Comparison of ENCODE assay signal across 1 cellular context in the genomic region with DNA sequence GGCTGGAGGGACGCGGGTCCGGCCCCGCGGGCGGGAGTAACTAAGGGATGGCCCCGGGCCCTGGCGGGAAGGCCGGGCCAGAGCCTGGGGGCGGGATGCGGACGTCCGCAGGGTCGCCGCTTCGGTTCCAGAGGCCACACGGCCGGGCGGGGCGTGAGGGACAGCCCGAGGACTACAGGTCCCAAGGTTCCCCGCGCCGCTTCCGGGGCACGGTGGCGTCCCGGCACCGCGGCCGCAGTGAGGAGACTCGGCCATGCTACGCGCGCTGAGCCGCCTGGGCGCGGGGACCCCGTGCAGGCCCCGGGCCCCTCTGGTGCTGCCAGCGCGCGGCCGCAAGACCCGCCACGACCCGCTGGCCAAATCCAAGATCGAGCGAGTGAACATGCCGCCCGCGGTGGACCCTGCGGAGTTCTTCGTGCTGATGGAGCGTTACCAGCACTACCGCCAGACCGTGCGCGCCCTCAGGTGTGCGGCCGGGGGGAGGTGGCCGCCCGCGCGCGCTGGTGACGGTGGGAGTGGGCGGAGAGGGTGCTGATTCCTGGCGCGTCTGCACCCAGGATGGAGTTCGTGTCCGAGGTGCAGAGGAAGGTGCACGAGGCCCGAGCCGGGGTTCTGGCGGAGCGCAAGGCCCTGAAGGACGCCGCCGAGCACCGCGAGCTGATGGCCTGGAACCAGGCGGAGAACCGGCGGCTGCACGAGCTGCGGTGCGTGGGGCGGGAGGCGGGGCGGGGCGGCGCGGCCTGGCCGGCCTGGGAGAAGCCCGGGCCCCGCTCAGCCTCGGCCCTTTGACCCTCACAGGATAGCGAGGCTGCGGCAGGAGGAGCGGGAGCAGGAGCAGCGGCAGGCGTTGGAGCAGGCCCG.
TF ChIP-seq lines count a peak whose summit lies in the region.

TSS of gene MRPS26 (plus strand) at position 237 of the 861 bp plus-strand sequence. CDS start at position 254, 17 bp downstream.

TF ChIP-seq in GM12878, 131 proteins besides CTCF, POLR2A, EP300 and RAD21 (continued from another document and continues in another):
- TF ChIP-seq ZBTB4 (CRISPR knock-in tag; IDR thresholded peaks at IDR 0.05) (no peak), SRF (IDR thresholded peaks at IDR 0.05; ENCODE audit: low read depth in 2 of 2, low read length in 2 of 2) (no peak), CHD4 (IDR thresholded peaks at IDR 0.05) (no peak), NR2F1 (conservative IDR thresholded peaks at IDR 0.05) (peak; percentile 89), TARDBP (IDR thresholded peaks at IDR 0.05; ENCODE audit: borderline replicate concordance) (no peak), CBFB (IDR thresholded peaks at IDR 0.05; ENCODE audit: low read depth) (no peak), FOXM1 (IDR thresholded peaks at IDR 0.05; ENCODE audit: low read depth, low read length) (no peak), HDGF (IDR thresholded peaks at IDR 0.05) (no peak), IRF4 (IDR thresholded peaks at IDR 0.05; ENCODE audit: low read depth, low read length) (no peak), HDAC6 (IDR thresholded peaks at IDR 0.05; ENCODE audit: unreplicated experiment) (peak; percentile 97), CHD1 (IDR thresholded peaks at IDR 0.05; ENCODE audit: low read depth, low read length) (no peak), SUZ12 (IDR thresholded peaks at IDR 0.05; ENCODE audit: unreplicated experiment) (no peak), SREBF2 (IDR thresholded peaks at IDR 0.05; ENCODE audit: low read length) (no peak), USF1 (IDR thresholded peaks at IDR 0.05; ENCODE audit: borderline replicate concordance, extremely low read length, insufficient read depth, low read depth, low read length) (no peak), RAD51 (IDR thresholded peaks at IDR 0.05) (no peak), RBBP5 (conservative IDR thresholded peaks at IDR 0.05) (no peak), PAX5 (IDR thresholded peaks at IDR 0.05; ENCODE audit: borderline replicate concordance, low read depth, low read length) (0 out of 2 replicates have a peak, but pooled peaks have one; percentile 32), SIN3A (IDR thresholded peaks at IDR 0.05; ENCODE audit: low read depth, low read length) (no peak; the same call in 1 of the 2 replicates), SUPT20H (IDR thresholded peaks at IDR 0.05; ENCODE audit: borderline replicate concordance, control insufficient read depth, low read depth, low read length) (no peak), WRNIP1 (IDR thresholded peaks at IDR 0.05; ENCODE audit: borderline replicate concordance, low read depth, low read length) (no peak), TCF12 (IDR thresholded peaks at IDR 0.05; ENCODE audit: low read depth, low read length) (no peak)
- TF ChIP-seq, protein P1, sequence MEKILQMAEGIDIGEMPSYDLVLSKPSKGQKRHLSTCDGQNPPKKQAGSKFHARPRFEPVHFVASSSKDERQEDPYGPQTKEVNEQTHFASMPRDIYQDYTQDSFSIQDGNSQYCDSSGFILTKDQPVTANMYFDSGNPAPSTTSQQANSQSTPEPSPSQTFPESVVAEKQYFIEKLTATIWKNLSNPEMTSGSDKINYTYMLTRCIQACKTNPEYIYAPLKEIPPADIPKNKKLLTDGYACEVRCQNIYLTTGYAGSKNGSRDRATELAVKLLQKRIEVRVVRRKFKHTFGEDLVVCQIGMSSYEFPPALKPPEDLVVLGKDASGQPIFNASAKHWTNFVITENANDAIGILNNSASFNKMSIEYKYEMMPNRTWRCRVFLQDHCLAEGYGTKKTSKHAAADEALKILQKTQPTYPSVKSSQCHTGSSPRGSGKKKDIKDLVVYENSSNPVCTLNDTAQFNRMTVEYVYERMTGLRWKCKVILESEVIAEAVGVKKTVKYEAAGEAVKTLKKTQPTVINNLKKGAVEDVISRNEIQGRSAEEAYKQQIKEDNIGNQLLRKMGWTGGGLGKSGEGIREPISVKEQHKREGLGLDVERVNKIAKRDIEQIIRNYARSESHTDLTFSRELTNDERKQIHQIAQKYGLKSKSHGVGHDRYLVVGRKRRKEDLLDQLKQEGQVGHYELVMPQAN (conservative IDR thresholded peaks at IDR 0.05) = peak; percentile 94
- TF ChIP-seq, protein P2, sequence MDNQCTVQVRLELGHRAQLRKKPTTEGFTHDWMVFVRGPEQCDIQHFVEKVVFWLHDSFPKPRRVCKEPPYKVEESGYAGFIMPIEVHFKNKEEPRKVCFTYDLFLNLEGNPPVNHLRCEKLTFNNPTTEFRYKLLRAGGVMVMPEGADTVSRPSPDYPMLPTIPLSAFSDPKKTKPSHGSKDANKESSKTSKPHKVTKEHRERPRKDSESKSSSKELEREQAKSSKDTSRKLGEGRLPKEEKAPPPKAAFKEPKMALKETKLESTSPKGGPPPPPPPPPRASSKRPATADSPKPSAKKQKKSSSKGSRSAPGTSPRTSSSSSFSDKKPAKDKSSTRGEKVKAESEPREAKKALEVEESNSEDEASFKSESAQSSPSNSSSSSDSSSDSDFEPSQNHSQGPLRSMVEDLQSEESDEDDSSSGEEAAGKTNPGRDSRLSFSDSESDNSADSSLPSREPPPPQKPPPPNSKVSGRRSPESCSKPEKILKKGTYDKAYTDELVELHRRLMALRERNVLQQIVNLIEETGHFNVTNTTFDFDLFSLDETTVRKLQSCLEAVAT (IDR thresholded peaks at IDR 0.05) = no peak
- TF ChIP-seq, protein P3, sequence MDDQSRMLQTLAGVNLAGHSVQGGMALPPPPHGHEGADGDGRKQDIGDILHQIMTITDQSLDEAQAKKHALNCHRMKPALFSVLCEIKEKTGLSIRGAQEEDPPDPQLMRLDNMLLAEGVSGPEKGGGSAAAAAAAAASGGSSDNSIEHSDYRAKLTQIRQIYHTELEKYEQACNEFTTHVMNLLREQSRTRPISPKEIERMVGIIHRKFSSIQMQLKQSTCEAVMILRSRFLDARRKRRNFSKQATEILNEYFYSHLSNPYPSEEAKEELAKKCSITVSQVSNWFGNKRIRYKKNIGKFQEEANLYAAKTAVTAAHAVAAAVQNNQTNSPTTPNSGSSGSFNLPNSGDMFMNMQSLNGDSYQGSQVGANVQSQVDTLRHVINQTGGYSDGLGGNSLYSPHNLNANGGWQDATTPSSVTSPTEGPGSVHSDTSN (IDR thresholded peaks at IDR 0.05; ENCODE audit: insufficient replicate concordance, low read depth, low read length) = no peak
- TF ChIP-seq, protein P4, sequence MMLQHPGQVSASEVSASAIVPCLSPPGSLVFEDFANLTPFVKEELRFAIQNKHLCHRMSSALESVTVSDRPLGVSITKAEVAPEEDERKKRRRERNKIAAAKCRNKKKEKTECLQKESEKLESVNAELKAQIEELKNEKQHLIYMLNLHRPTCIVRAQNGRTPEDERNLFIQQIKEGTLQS (IDR thresholded peaks at IDR 0.05; ENCODE audit: borderline replicate concordance, extremely low read depth, low read depth, low read length) = no peak
- TF ChIP-seq, protein P5, sequence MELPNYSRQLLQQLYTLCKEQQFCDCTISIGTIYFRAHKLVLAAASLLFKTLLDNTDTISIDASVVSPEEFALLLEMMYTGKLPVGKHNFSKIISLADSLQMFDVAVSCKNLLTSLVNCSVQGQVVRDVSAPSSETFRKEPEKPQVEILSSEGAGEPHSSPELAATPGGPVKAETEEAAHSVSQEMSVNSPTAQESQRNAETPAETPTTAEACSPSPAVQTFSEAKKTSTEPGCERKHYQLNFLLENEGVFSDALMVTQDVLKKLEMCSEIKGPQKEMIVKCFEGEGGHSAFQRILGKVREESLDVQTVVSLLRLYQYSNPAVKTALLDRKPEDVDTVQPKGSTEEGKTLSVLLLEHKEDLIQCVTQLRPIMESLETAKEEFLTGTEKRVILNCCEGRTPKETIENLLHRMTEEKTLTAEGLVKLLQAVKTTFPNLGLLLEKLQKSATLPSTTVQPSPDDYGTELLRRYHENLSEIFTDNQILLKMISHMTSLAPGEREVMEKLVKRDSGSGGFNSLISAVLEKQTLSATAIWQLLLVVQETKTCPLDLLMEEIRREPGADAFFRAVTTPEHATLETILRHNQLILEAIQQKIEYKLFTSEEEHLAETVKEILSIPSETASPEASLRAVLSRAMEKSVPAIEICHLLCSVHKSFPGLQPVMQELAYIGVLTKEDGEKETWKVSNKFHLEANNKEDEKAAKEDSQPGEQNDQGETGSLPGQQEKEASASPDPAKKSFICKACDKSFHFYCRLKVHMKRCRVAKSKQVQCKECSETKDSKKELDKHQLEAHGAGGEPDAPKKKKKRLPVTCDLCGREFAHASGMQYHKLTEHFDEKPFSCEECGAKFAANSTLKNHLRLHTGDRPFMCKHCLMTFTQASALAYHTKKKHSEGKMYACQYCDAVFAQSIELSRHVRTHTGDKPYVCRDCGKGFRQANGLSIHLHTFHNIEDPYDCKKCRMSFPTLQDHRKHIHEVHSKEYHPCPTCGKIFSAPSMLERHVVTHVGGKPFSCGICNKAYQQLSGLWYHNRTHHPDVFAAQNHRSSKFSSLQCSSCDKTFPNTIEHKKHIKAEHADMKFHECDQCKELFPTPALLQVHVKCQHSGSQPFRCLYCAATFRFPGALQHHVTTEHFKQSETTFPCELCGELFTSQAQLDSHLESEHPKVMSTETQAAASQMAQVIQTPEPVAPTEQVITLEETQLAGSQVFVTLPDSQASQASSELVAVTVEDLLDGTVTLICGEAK (IDR thresholded peaks at IDR 0.05; ENCODE audit: borderline replicate concordance) = peak; percentile 51; the same call in 1 of the 2 replicates
- TF ChIP-seq, protein P6, sequence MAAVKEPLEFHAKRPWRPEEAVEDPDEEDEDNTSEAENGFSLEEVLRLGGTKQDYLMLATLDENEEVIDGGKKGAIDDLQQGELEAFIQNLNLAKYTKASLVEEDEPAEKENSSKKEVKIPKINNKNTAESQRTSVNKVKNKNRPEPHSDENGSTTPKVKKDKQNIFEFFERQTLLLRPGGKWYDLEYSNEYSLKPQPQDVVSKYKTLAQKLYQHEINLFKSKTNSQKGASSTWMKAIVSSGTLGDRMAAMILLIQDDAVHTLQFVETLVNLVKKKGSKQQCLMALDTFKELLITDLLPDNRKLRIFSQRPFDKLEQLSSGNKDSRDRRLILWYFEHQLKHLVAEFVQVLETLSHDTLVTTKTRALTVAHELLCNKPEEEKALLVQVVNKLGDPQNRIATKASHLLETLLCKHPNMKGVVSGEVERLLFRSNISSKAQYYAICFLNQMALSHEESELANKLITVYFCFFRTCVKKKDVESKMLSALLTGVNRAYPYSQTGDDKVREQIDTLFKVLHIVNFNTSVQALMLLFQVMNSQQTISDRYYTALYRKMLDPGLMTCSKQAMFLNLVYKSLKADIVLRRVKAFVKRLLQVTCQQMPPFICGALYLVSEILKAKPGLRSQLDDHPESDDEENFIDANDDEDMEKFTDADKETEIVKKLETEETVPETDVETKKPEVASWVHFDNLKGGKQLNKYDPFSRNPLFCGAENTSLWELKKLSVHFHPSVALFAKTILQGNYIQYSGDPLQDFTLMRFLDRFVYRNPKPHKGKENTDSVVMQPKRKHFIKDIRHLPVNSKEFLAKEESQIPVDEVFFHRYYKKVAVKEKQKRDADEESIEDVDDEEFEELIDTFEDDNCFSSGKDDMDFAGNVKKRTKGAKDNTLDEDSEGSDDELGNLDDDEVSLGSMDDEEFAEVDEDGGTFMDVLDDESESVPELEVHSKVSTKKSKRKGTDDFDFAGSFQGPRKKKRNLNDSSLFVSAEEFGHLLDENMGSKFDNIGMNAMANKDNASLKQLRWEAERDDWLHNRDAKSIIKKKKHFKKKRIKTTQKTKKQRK (IDR thresholded peaks at IDR 0.05; ENCODE audit: low read depth, low read length) = no peak
- TF ChIP-seq, protein P7, sequence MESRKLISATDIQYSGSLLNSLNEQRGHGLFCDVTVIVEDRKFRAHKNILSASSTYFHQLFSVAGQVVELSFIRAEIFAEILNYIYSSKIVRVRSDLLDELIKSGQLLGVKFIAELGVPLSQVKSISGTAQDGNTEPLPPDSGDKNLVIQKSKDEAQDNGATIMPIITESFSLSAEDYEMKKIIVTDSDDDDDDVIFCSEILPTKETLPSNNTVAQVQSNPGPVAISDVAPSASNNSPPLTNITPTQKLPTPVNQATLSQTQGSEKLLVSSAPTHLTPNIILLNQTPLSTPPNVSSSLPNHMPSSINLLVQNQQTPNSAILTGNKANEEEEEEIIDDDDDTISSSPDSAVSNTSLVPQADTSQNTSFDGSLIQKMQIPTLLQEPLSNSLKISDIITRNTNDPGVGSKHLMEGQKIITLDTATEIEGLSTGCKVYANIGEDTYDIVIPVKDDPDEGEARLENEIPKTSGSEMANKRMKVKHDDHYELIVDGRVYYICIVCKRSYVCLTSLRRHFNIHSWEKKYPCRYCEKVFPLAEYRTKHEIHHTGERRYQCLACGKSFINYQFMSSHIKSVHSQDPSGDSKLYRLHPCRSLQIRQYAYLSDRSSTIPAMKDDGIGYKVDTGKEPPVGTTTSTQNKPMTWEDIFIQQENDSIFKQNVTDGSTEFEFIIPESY (IDR thresholded peaks at IDR 0.05) = no peak
